ENCODE assay signal across 21 cellular contexts in genomic region chr4:16667464-16667863, GRCh38.
A peak's percentile ranks its signal among the peaks of the same experiment; 100 is the strongest.
DNase-seq lines count a peak whose midpoint lies in the region; ATAC-seq, FAIRE-seq and TF ChIP-seq lines count a peak whose summit lies in the region.
"Had no signal": no experiment of that assay in that cellular context is flagged by ENCODE, and none has a peak within 500 bp of the region (broad histone marks: within the 10 kb centered on the region; RNA-seq: fewer than 3 reads in every experiment).

No MANE protein-coding gene starts in this region.

- DNase-seq in H4 (ENCODE audit: low spot score) (peak; percentile 44), fibroblast of gingiva (ENCODE audit: low read depth) (peak; percentile 67), urothelium cell line (ENCODE audit: low spot score) (peak; percentile 40), iPS-NIHi7 (ENCODE audit: extremely low spot score) (no peak), MV-4-11 (lab: John Stamatoyannopoulos, UW) (no peak), CD14-positive monocyte (ENCODE audit: low spot score) (no peak)
- DNase-seq: activated CD4-positive, alpha-beta T cell treated with anti-CD3 and anti-CD28 coated beads, Interleukin-2, amount 50 U/mL, for 48 hours; activated naive CD8-positive, alpha-beta T cell treated with anti-CD3 and anti-CD28 coated beads, Interleukin-2, amount 50 U/mL, for 24 hours; activated T-cell treated with anti-CD3 and anti-CD28 coated beads, Interleukin-2, amount 50 U/mL, for 24 hours; Caco-2; hippocampal formation; NCI-H187 treated with DMSO at 0.1 percent for 48 hours; NCI-H524; OCI-M1; sigmoid colon; stimulated activated CD4-positive, alpha-beta T cell treated with anti-CD3 and anti-CD28 coated beads, Interleukin-4, amount 100 ng/mL, for 24 hours; tibial artery had no signal

- no peak overlapping the region for H3K4me3 Mint-ChIP-seq in CD14-positive monocyte
- H3K4me3 Mint-ChIP-seq: activated naive CD8-positive, alpha-beta T cell treated with anti-CD3 and anti-CD28 coated beads, Interleukin-2, amount 50 U/mL, for 24 hours; activated T-cell treated with anti-CD3 and anti-CD28 coated beads, Interleukin-2, amount 50 U/mL, for 24 hours had no signal

- peaks cover 0 to 2% (median 2%) of the 10 kb centered on the region in 3 donors for H3K27me3 Mint-ChIP-seq in CD14-positive monocyte (ENCODE audit: low read depth in 3 of 3)
- H3K27me3 Mint-ChIP-seq: activated naive CD8-positive, alpha-beta T cell treated with anti-CD3 and anti-CD28 coated beads, Interleukin-2, amount 50 U/mL, for 24 hours; activated T-cell treated with anti-CD3 and anti-CD28 coated beads, Interleukin-2, amount 50 U/mL, for 24 hours had no signal

- ATAC-seq in SK-N-SH treated with all-trans-retinoic acid at 6 μM for 48 hours: peak; percentile 90
- ATAC-seq: activated naive CD8-positive, alpha-beta T cell treated with anti-CD3 and anti-CD28 coated beads, Interleukin-2, amount 50 U/mL, for 24 hours had no signal

- FAIRE-seq in urothelium cell line (lab: Jason Lieb, UNC): no peak
- FAIRE-seq: colon, endothelial cell of umbilical vein, GM18507 had no signal

- H3K9me3 Mint-ChIP-seq in CD14-positive monocyte: peaks cover 2 to 4% (median 3%) of the 10 kb centered on the region in 7 donors
- H3K9me3 Mint-ChIP-seq: activated T-cell treated with anti-CD3 and anti-CD28 coated beads, Interleukin-2, amount 50 U/mL, for 24 hours had no signal

- no peaks in the 10 kb centered on the region for H3K36me3 Mint-ChIP-seq in CD14-positive monocyte

- peaks cover 2% of the 10 kb centered on the region for H3K4me1 Mint-ChIP-seq in CD14-positive monocyte
- H3K4me1 Mint-ChIP-seq: activated naive CD8-positive, alpha-beta T cell treated with anti-CD3 and anti-CD28 coated beads, Interleukin-2, amount 50 U/mL, for 24 hours had no signal

- intact Hi-C loops in CD14-positive monocyte (cut with micrococcal nuclease): no loop called here

- peak overlapping the region in 1 of 7 donors; percentile 31 for H3K27ac Mint-ChIP-seq in CD14-positive monocyte
- H3K27ac Mint-ChIP-seq: activated naive CD8-positive, alpha-beta T cell treated with anti-CD3 and anti-CD28 coated beads, Interleukin-2, amount 50 U/mL, for 24 hours; activated T-cell treated with anti-CD3 and anti-CD28 coated beads, Interleukin-2, amount 50 U/mL, for 24 hours had no signal

- TF ChIP-seq CTCF in CD14-positive monocyte (IDR thresholded peaks at IDR 0.05): no peak

TF ChIP-seq in SK-N-SH treated with all-trans-retinoic acid at 6 μM for 48 hours, 23 proteins besides CTCF, POLR2A, EP300 and RAD21:
- TF ChIP-seq CREB5 (CRISPR knock-in tag; IDR thresholded peaks at IDR 0.05; ENCODE audit: low read depth): no peak
- no peak for TF ChIP-seq ZC3H10 (CRISPR knock-in tag; IDR thresholded peaks at IDR 0.05)
- no peak for TF ChIP-seq POU6F1 (CRISPR knock-in tag; IDR thresholded peaks at IDR 0.05; ENCODE audit: borderline replicate concordance, low read depth)
- TF ChIP-seq TOX (CRISPR knock-in tag; IDR thresholded peaks at IDR 0.05; ENCODE audit: borderline replicate concordance): no peak
- TF ChIP-seq OSR1 (CRISPR knock-in tag; IDR thresholded peaks at IDR 0.05): no peak
- no peak for TF ChIP-seq PATZ1 (CRISPR knock-in tag; IDR thresholded peaks at IDR 0.05; ENCODE audit: borderline replicate concordance)
- no peak for TF ChIP-seq ZNF8 (CRISPR knock-in tag; IDR thresholded peaks at IDR 0.05)
- TF ChIP-seq ISL1 (CRISPR knock-in tag; IDR thresholded peaks at IDR 0.05): no peak
- TF ChIP-seq ZNF70 (CRISPR knock-in tag; IDR thresholded peaks at IDR 0.05): no peak
- no peak for TF ChIP-seq ZFP3 (CRISPR knock-in tag; IDR thresholded peaks at IDR 0.05)
- TF ChIP-seq TCF4 (CRISPR knock-in tag; IDR thresholded peaks at IDR 0.05; ENCODE audit: borderline replicate concordance): no peak
- TF ChIP-seq RARB (CRISPR knock-in tag; IDR thresholded peaks at IDR 0.05): no peak
- no peak for TF ChIP-seq GLIS3 (CRISPR knock-in tag; IDR thresholded peaks at IDR 0.05)
- no peak for TF ChIP-seq ZFP30 (CRISPR knock-in tag; IDR thresholded peaks at IDR 0.05)
- TF ChIP-seq TSHZ2 (CRISPR knock-in tag; IDR thresholded peaks at IDR 0.05): no peak
- no peak for TF ChIP-seq PPARA (CRISPR knock-in tag; IDR thresholded peaks at IDR 0.05; ENCODE audit: borderline replicate concordance)
- no peak for TF ChIP-seq CSDC2 (CRISPR knock-in tag; IDR thresholded peaks at IDR 0.05)
- TF ChIP-seq SNAI2 (CRISPR knock-in tag; IDR thresholded peaks at IDR 0.05): no peak
- no peak for TF ChIP-seq ESRRG (CRISPR knock-in tag; IDR thresholded peaks at IDR 0.05)

Comparison
In these comparisons a context has a peak if more than half of its experiments do, and no peak if none do; other contexts are left out.
1. DNase-seq: peak in H4 (single experiment), fibroblast of gingiva (single experiment) and urothelium cell line (single experiment); none in iPS-NIHi7 (single experiment), MV-4-11 (single experiment) and CD14-positive monocyte (single experiment).